In genomic region chr18:8435376-8435775, GRCh38 we compare ENCODE assay signal across 18 cellular contexts.
DNase-seq lines count a peak whose midpoint lies in the region; ATAC-seq, FAIRE-seq and TF ChIP-seq lines count a peak whose summit lies in the region.
"Had no signal": no experiment of that assay in that cellular context is flagged by ENCODE, and none has a peak within 500 bp of the region (broad histone marks: within the 10 kb centered on the region; RNA-seq: fewer than 3 reads in every experiment).

No MANE protein-coding gene starts in this region.

- peak; percentile 30 for DNase-seq in DMS53 (lab: John Stamatoyannopoulos, UW)
- DNase-seq in DMS53 treated with DMSO at 0.1 percent for 48 hours (lab: John Stamatoyannopoulos, UW; ENCODE audit: unreplicated experiment), result no peak
- peak; percentile 28 to 62 for DNase-seq in NCI-H524 (lab: John Stamatoyannopoulos, UW)
- DNase-seq in H1 (ENCODE audit: low read depth in 1 of 2, low spot score in 2 of 2), result no peak
- no peak for DNase-seq in cortex of kidney (lab: John Stamatoyannopoulos, UW)
- DNase-seq in effector memory CD8-positive, alpha-beta T cell, result no peak
- DNase-seq: 8988T; AML-193; CD8-positive, alpha-beta memory T cell; DND-41; GDM1; GOT3 had no signal

- H3K56ac ChIP-seq in H1 (replicated peaks; ENCODE audit: insufficient read length, low read depth, low read length), result no peak overlapping the region

- H2BK20ac ChIP-seq in H1 (ENCODE audit: low read length), result no peak overlapping the region

- H3K36me3 Mint-ChIP-seq in effector memory CD8-positive, alpha-beta T cell (ENCODE audit: insufficient read depth), result no peaks in the 10 kb centered on the region
- H3K36me3 Mint-ChIP-seq: CD8-positive, alpha-beta memory T cell had no signal

- no peaks in the 10 kb centered on the region for H3K79me2 ChIP-seq in H1 (ENCODE audit: control insufficient read depth in 1 of 2, insufficient read depth in 2 of 2, low read length in 2 of 2)

- TF ChIP-seq CTCF in H1 (IDR thresholded peaks at IDR 0.05; ENCODE audit: control extremely low read depth in 1 of 3, insufficient read depth in 1 of 3, low read depth in 1 of 3, low read length in 3 of 3), result no peak

- no peak overlapping the region for H3K4me3 Mint-ChIP-seq in effector memory CD8-positive, alpha-beta T cell
- H3K4me3 Mint-ChIP-seq: CD8-positive, alpha-beta memory T cell had no signal

- H3K4me3 ChIP-seq in H1 (ENCODE audit: extremely low read depth in 1 of 4, insufficient read depth in 2 of 4, low read depth in 3 of 4, low read length in 4 of 4), result no peak overlapping the region
- H3K4me3 ChIP-seq: BLaER1, HAP-1 had no signal

- no peak overlapping the region for H3K18ac ChIP-seq in H1 (ENCODE audit: extremely low read depth, low read length)

- no peak overlapping the region for H3K9ac ChIP-seq in H1 (replicated peaks in 1 of 4; ENCODE audit: extremely low read depth in 1 of 4, low read depth in 3 of 4, low read length in 3 of 4)
- H3K9ac ChIP-seq: BLaER1 had no signal

- no peaks in the 10 kb centered on the region for H3K27me3 ChIP-seq in H1 (replicated peaks in 1 of 4; ENCODE audit: control insufficient read depth in 3 of 4, extremely low read depth in 1 of 4, insufficient read depth in 3 of 4, low read length in 3 of 4)
- H3K27me3 ChIP-seq: BLaER1 had no signal

- H3K79me1 ChIP-seq in H1 (ENCODE audit: low read depth, low read length), result no peaks in the 10 kb centered on the region

- no peak for TF ChIP-seq RAD21 in H1 (IDR thresholded peaks at IDR 0.05 in 1 of 2, conservative IDR thresholded peaks at IDR 0.05 in 1 of 2; ENCODE audit: low read depth in 2 of 2, low read length in 2 of 2)

- no peaks in the 10 kb centered on the region for H3K4me1 Mint-ChIP-seq in effector memory CD8-positive, alpha-beta T cell (ENCODE audit: low read depth in 2 of 2)
- H3K4me1 Mint-ChIP-seq: CD8-positive, alpha-beta memory T cell had no signal

- no peaks in the 10 kb centered on the region for H4K20me1 ChIP-seq in H1 (replicated peaks in 1 of 2; ENCODE audit: control insufficient read depth in 1 of 2, insufficient read depth in 2 of 2, low read length in 2 of 2)
- H4K20me1 ChIP-seq: BLaER1 had no signal

- TF ChIP-seq POLR2A in H1 (IDR thresholded peaks at IDR 0.05; ENCODE audit: control extremely low read depth in 1 of 2, low read depth in 2 of 2, low read length in 2 of 2), result no peak

- no peak for FAIRE-seq in H1 (lab: Jason Lieb, UNC)
- FAIRE-seq: GM12892, HepG2, HTR-8/SVneo had no signal

- no peak overlapping the region for H4K8ac ChIP-seq in H1 (ENCODE audit: extremely low read depth, insufficient read depth, low read length)

- H3K27ac Mint-ChIP-seq in effector memory CD8-positive, alpha-beta T cell, result no peak overlapping the region
- H3K27ac Mint-ChIP-seq: CD8-positive, alpha-beta memory T cell had no signal

- H3K4ac ChIP-seq in H1 (replicated peaks; ENCODE audit: insufficient read length, low read depth, low read length), result no peak overlapping the region

- no peaks in the 10 kb centered on the region; the same call in 1 of the 2 replicates for H3K23me2 ChIP-seq in H1 (ENCODE audit: low read depth, low read length)

- H2BK120ac ChIP-seq in H1 (replicated peaks; ENCODE audit: low read depth, low read length), result no peak overlapping the region

- CTCF ChIA-PET in H1 (lab: Charles Lee; ENCODE audit: partially characterized antibody), result interaction anchor here (1.1 to 4.5 kb wide), 3 partner anchors 10 to 590 kb away, joined by 3 to 23 read pairs (median 9); no protein-coding TSS in a partner anchor

- TF ChIP-seq EP300 in H1 (IDR thresholded peaks at IDR 0.05; ENCODE audit: borderline replicate concordance in 1 of 2, low read depth in 2 of 2, low read length in 2 of 2), result no peak

- no peak overlapping the region for H2BK5ac ChIP-seq in H1 (ENCODE audit: low read depth, low read length)

- no peak overlapping the region for H4K5ac ChIP-seq in H1 (ENCODE audit: insufficient read length, low read depth, low read length)

- no peaks in the 10 kb centered on the region for H3K9me3 Mint-ChIP-seq in effector memory CD8-positive, alpha-beta T cell

- no peak for ATAC-seq in effector memory CD8-positive, alpha-beta T cell (replicated peaks)
- no peak for ATAC-seq in HG02759 (IDR thresholded peaks at IDR 0.05; ENCODE audit: unreplicated experiment)
- ATAC-seq: HepG2 had no signal

- H2BK12ac ChIP-seq in H1 (ENCODE audit: low read depth, low read length), result no peak overlapping the region

- peaks cover 8 to 10% of the 10 kb centered on the region in 2 donors for H3K27me3 Mint-ChIP-seq in effector memory CD8-positive, alpha-beta T cell
- H3K27me3 Mint-ChIP-seq: CD8-positive, alpha-beta memory T cell had no signal

- no peak overlapping the region for H4K91ac ChIP-seq in H1 (replicated peaks; ENCODE audit: insufficient read length, low read length)

- H3K9me3 ChIP-seq in H1 (ENCODE audit: insufficient read depth in 2 of 2, low read depth in 1 of 2, low read length in 1 of 2), result peaks cover 0 to 9% of the 10 kb centered on the region in 2 experiments; a peak in 1 of 4 replicates
- H3K9me3 ChIP-seq: HAP-1 had no signal

- H2AFZ ChIP-seq in H1 (ENCODE audit: low read length), result 0 out of 2 replicates have a peak overlapping the region, but pooled peaks have one; percentile 5

- 83% methylated on average over 14 of the region's 14 CpGs; no CpG with 5 or more reads in 1 of the 2 experiments for WGBS in H1 (ENCODE audit: extremely low coverage in 1 of 2, insufficient coverage in 1 of 2, insufficient read length in 1 of 2, insufficient replicate concordance in 2 of 2, low coverage in 1 of 2, low lambda C conversion rate in 2 of 2, missing lambda C conversion rate in 1 of 2), 2 experiments

- no peak overlapping the region for H2AK5ac ChIP-seq in H1 (ENCODE audit: low read depth, low read length)

- no peak overlapping the region for H2BK15ac ChIP-seq in H1 (ENCODE audit: low read length)

- H3K36me3 ChIP-seq in H1 (ENCODE audit: control insufficient read depth in 2 of 4, insufficient read depth in 4 of 4, low read length in 3 of 4), result no peaks in the 10 kb centered on the region
- H3K36me3 ChIP-seq: BLaER1, HAP-1 had no signal

- POLR2A ChIA-PET in H1 (lab: Charles Lee; ENCODE audit: partially characterized antibody), result no interaction called here

- H3K27ac ChIP-seq in H1 (ENCODE audit: low read depth, low read length), result no peak overlapping the region
- H3K27ac ChIP-seq: BLaER1 had no signal

- no peak overlapping the region for H3K14ac ChIP-seq in H1 (ENCODE audit: insufficient read length)

- no peak overlapping the region for H3K23ac ChIP-seq in H1 (ENCODE audit: insufficient read length)

- H3K4me1 ChIP-seq in H1 (replicated peaks in 1 of 4; ENCODE audit: control insufficient read depth in 3 of 4, insufficient read depth in 4 of 4, low read length in 3 of 4), result no peaks in the 10 kb centered on the region
- H3K4me1 ChIP-seq: BLaER1, HAP-1 had no signal

- H3K4me2 ChIP-seq in H1 (ENCODE audit: insufficient read depth in 1 of 2, low read depth in 2 of 2, low read length in 2 of 2), result no peak overlapping the region
- H3K4me2 ChIP-seq: BLaER1 had no signal

TF ChIP-seq in H1, 55 proteins besides CTCF, POLR2A, EP300 and RAD21:
- TF ChIP-seq BACH1 (IDR thresholded peaks at IDR 0.05; ENCODE audit: low read length) (no peak), JUND (IDR thresholded peaks at IDR 0.05; ENCODE audit: low read length) (no peak), HDAC2 (IDR thresholded peaks at IDR 0.05; ENCODE audit: borderline replicate concordance in 1 of 2, low read depth in 2 of 2, low read length in 2 of 2) (no peak), CTBP2 (IDR thresholded peaks at IDR 0.05; ENCODE audit: borderline replicate concordance, insufficient read depth, insufficient read length, low read length) (no peak), EZH2 (IDR thresholded peaks at IDR 0.05; ENCODE audit: low read depth, low read length, severe bottlenecking) (no peak), CREB1 (IDR thresholded peaks at IDR 0.05) (no peak), KDM5A (IDR thresholded peaks at IDR 0.05; ENCODE audit: low read length) (no peak), SIX5 (IDR thresholded peaks at IDR 0.05; ENCODE audit: low read depth, low read length) (no peak), TAF7 (optimal IDR thresholded peaks at IDR 0.05; ENCODE audit: borderline replicate concordance, low read depth, low read length) (no peak), SUZ12 (IDR thresholded peaks at IDR 0.05; ENCODE audit: low read length) (no peak), GABPA (IDR thresholded peaks at IDR 0.05; ENCODE audit: borderline replicate concordance, insufficient read depth, low read length) (no peak), ASH2L (IDR thresholded peaks at IDR 0.05; ENCODE audit: low read length) (no peak), CHD2 (IDR thresholded peaks at IDR 0.05; ENCODE audit: low read length) (no peak), TCF12 (IDR thresholded peaks at IDR 0.05; ENCODE audit: low read depth, low read length) (no peak), RFX5 (IDR thresholded peaks at IDR 0.05; ENCODE audit: borderline replicate concordance, low read depth, low read length) (no peak), MAX (IDR thresholded peaks at IDR 0.05) (no peak), TEAD4 (IDR thresholded peaks at IDR 0.05; ENCODE audit: low read depth, low read length) (no peak), KDM4A (IDR thresholded peaks at IDR 0.05; ENCODE audit: low read depth, low read length, severe bottlenecking) (no peak)
- TF ChIP-seq, protein P1, sequence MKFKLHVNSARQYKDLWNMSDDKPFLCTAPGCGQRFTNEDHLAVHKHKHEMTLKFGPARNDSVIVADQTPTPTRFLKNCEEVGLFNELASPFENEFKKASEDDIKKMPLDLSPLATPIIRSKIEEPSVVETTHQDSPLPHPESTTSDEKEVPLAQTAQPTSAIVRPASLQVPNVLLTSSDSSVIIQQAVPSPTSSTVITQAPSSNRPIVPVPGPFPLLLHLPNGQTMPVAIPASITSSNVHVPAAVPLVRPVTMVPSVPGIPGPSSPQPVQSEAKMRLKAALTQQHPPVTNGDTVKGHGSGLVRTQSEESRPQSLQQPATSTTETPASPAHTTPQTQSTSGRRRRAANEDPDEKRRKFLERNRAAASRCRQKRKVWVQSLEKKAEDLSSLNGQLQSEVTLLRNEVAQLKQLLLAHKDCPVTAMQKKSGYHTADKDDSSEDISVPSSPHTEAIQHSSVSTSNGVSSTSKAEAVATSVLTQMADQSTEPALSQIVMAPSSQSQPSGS (IDR thresholded peaks at IDR 0.05; ENCODE audit: low read length), result no peak

Comparison
In these comparisons a context has a peak if more than half of its experiments do, and no peak if none do; other contexts are left out.
1. DNase-seq: peak in DMS53 (single experiment) and NCI-H524 (2 of 2); none in DMS53 treated with DMSO at 0.1 percent for 48 hours (single experiment), H1 (0 of 2), cortex of kidney (single experiment) and effector memory CD8-positive, alpha-beta T cell (0 of 3).